Comparison of ENCODE assay signal across 21 cellular contexts in the genomic region with DNA sequence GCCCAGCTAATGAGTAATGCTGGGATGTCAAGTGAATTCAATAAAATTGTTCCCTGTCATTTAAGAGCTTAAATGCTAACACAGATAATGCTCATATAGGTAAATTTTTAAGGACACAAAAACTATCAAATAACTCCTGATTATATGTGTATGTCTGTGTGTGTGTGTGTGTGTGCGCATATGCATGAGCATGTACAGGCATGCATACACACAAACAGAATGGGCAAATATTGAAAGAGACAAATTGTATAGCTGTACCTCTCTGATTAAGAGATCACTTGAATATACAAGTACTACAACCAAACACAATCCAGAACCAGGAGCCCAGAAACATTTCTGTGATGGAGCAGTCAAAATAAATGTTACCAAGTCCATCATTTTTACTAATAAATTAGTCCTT.
"Had no signal": no experiment of that assay in that cellular context is flagged by ENCODE, and none has a peak within 500 bp of the region (broad histone marks: within the 10 kb centered on the region; RNA-seq: fewer than 3 reads in every experiment).

No MANE protein-coding gene starts in this region.

- H3K27me3 ChIP-seq: SJSA1 had no signal

- FAIRE-seq: HepG2, RCC 7860 had no signal

- DNase-seq: IMR-90, Karpas-422, KG1, MM.1S, NCI-H1092 treated with DMSO at 0.1 percent for 48 hours, NCI-H1436, NCI-H187, NCI-H2029, NCI-H2081 treated with DMSO at 0.1 percent for 48 hours, NCI-H2171, NCI-H226, NCI-H510A, NCI-H524 treated with DMSO at 0.1 percent for 48 hours, NCI-H774, Right ventricle myocardium superior, RPMI8226, SIG-M5 had no signal

- H3K4me1 ChIP-seq: SJSA1 had no signal

- H3K36me3 ChIP-seq: SJSA1 had no signal

- H3K9me3 ChIP-seq: SJSA1 had no signal

- H3K4me3 ChIP-seq: SJSA1, SK-N-MC had no signal
